Comparison of ENCODE assay signal across 30 cellular contexts in genomic region chr6:36210886-36211595, GRCh38. TPM values are rescaled to one million over a fixed set of nuclear protein-coding genes. Genes with fewer than 3 reads are reported as not detected.
"Had no signal": no experiment of that assay in that cellular context is flagged by ENCODE, and none has a peak within 500 bp of the region (broad histone marks: within the 10 kb centered on the region; RNA-seq: fewer than 3 reads in every experiment).

No MANE protein-coding gene starts in this region.

- DNase-seq: activated B cell treated with CpG ODN at 0.5 μM for 24 hours; activated CD4-positive, alpha-beta T cell treated with anti-CD3 and anti-CD28 coated beads, Interleukin-2, amount 50 U/mL, for 1 hour; activated CD8-positive, alpha-beta T cell treated with anti-CD3 and anti-CD28 coated beads for 36 hours; activated gamma-delta T cell treated with Interleukin-2 at 50 U/mL for 16 hours; activated naive CD4-positive, alpha-beta T cell treated with anti-CD3 and anti-CD28 coated beads, Interleukin-2, amount 50 U/mL, for 16 hours; activated T-cell treated with anti-CD3 and anti-CD28 coated beads, Interleukin-2, amount 50 U/mL, for 4 hours; effector CD8-positive, alpha-beta T cell; foreskin melanocyte; left ventricle myocardium inferior; mesendoderm; nucleus accumbens; pancreas; retina; spleen; stimulated activated naive CD4-positive, alpha-beta T cell treated with Interleukin-2 at 50 U/mL for 16 hours; T-helper 1 cell; testis; trophoblast cell had no signal

- ATAC-seq: activated CD8-positive, alpha-beta T cell treated with anti-CD3 and anti-CD28 coated beads for 36 hours; activated T-cell treated with anti-CD3 and anti-CD28 coated beads, Interleukin-2, amount 50 U/mL, for 4 hours; activated T-helper 17 cell treated with anti-CD3 and anti-CD28 coated beads, Interleukin-2, amount 50 U/mL, for 72 hours; pancreas had no signal

- H3K9me3 ChIP-seq: esophagus muscularis mucosa, left ventricle myocardium inferior, pancreas, prostate gland, spleen, testis had no signal

- H3K4me3 ChIP-seq: esophagus muscularis mucosa, left ventricle myocardium inferior, lung, pancreas, prostate gland, spleen, testis had no signal

- H3K4me1 ChIP-seq: esophagus muscularis mucosa, pancreas, prostate gland, testis had no signal

- H3K27me3 ChIP-seq: esophagus muscularis mucosa, pancreas, spleen, testis had no signal

- H3K27ac ChIP-seq: esophagus muscularis mucosa, left ventricle myocardium inferior, pancreas, prostate gland, testis had no signal

- H3K27me3 Mint-ChIP-seq: activated B cell treated with CpG ODN at 0.5 μM for 24 hours; activated CD8-positive, alpha-beta T cell treated with anti-CD3 and anti-CD28 coated beads for 36 hours; activated T-helper 17 cell treated with anti-CD3 and anti-CD28 coated beads, Interleukin-2, amount 50 U/mL, for 72 hours; central memory CD8-positive, alpha-beta T cell had no signal

- H3K4me3 Mint-ChIP-seq: activated B cell treated with CpG ODN at 0.5 μM for 24 hours; activated CD8-positive, alpha-beta T cell treated with anti-CD3 and anti-CD28 coated beads for 36 hours; activated T-cell treated with anti-CD3 and anti-CD28 coated beads, Interleukin-2, amount 50 U/mL, for 4 hours; activated T-helper 17 cell treated with anti-CD3 and anti-CD28 coated beads, Interleukin-2, amount 50 U/mL, for 72 hours; central memory CD8-positive, alpha-beta T cell; nephron; T-helper 2 cell treated with Interferon-gamma antibody and Interleukin-4, amounts not matched to agents 5 μg/mL and 100 μg/mL, for 36 hours had no signal

- FAIRE-seq: bronchial epithelial cell, islet of Langerhans, pancreas, urothelium cell line had no signal

- H3K9me3 Mint-ChIP-seq: activated B cell treated with CpG ODN at 0.5 μM for 24 hours; activated CD8-positive, alpha-beta T cell treated with anti-CD3 and anti-CD28 coated beads for 36 hours; activated T-cell treated with anti-CD3 and anti-CD28 coated beads, Interleukin-2, amount 50 U/mL, for 4 hours; activated T-helper 17 cell treated with anti-CD3 and anti-CD28 coated beads, Interleukin-2, amount 50 U/mL, for 72 hours; central memory CD8-positive, alpha-beta T cell; nephron; T-helper 2 cell treated with Interferon-gamma antibody and Interleukin-4, amounts not matched to agents 5 μg/mL and 100 μg/mL, for 36 hours had no signal

- H3K27ac Mint-ChIP-seq: activated B cell treated with CpG ODN at 0.5 μM for 24 hours; activated CD8-positive, alpha-beta T cell treated with anti-CD3 and anti-CD28 coated beads for 36 hours; activated T-helper 17 cell treated with anti-CD3 and anti-CD28 coated beads, Interleukin-2, amount 50 U/mL, for 72 hours; nephron; T-helper 2 cell treated with Interferon-gamma antibody and Interleukin-4, amounts not matched to agents 5 μg/mL and 100 μg/mL, for 36 hours had no signal

- H3K4me1 Mint-ChIP-seq: activated B cell treated with CpG ODN at 0.5 μM for 24 hours; activated T-helper 17 cell treated with anti-CD3 and anti-CD28 coated beads, Interleukin-2, amount 50 U/mL, for 72 hours; nephron had no signal

RNA-seq across cellular contexts. Expression of gene PNPLA1, which starts 58.8 kb away (rescaled TPM):
- total RNA-seq: activated B cell treated with CpG ODN at 0.5 μM for 24 hours; activated CD8-positive, alpha-beta T cell treated with anti-CD3 and anti-CD28 coated beads for 36 hours; activated T-helper 17 cell treated with anti-CD3 and anti-CD28 coated beads, Interleukin-2, amount 50 U/mL, for 72 hours; dermis microvascular lymphatic vessel endothelial cell; glomerular endothelial cell; left ventricle myocardium inferior had no signal
